ENCODE assay signal across 12 cellular contexts in genomic region chr5:88555658-88556057, GRCh38.
DNase-seq lines count a peak whose midpoint lies in the region; ATAC-seq, FAIRE-seq and TF ChIP-seq lines count a peak whose summit lies in the region.
"Had no signal": no experiment of that assay in that cellular context is flagged by ENCODE, and none has a peak within 500 bp of the region (broad histone marks: within the 10 kb centered on the region; RNA-seq: fewer than 3 reads in every experiment).

No MANE protein-coding gene starts in this region.

- H3K36me3 Mint-ChIP-seq in activated naive CD4-positive, alpha-beta T cell treated with anti-CD3 and anti-CD28 coated beads, Interleukin-2, amount 50 U/mL, for 72 hours: no peaks in the 10 kb centered on the region

- no peaks in the 10 kb centered on the region for H3K79me2 ChIP-seq in H1 (ENCODE audit: control insufficient read depth in 1 of 2, insufficient read depth in 2 of 2, low read length in 2 of 2)

- H2BK5ac ChIP-seq in H1 (ENCODE audit: low read depth, low read length): no peak overlapping the region

- H4K91ac ChIP-seq in H1 (replicated peaks; ENCODE audit: insufficient read length, low read length): no peak overlapping the region

- no peak overlapping the region for H2AK5ac ChIP-seq in H1 (ENCODE audit: low read depth, low read length)

- no peak overlapping the region for H3K18ac ChIP-seq in H1 (ENCODE audit: extremely low read depth, low read length)

- H2BK12ac ChIP-seq in H1 (ENCODE audit: low read depth, low read length): no peak overlapping the region

- no peak overlapping the region for H3K23ac ChIP-seq in H1 (ENCODE audit: insufficient read length)

- peak; percentile 2 for DNase-seq in activated CD4-positive, alpha-beta T cell treated with anti-CD3 and anti-CD28 coated beads for 48 hours
- no peak for DNase-seq in activated CD4-positive, alpha-beta T cell treated with anti-CD3 and anti-CD28 coated beads for 1 hour
- DNase-seq in NCI-H526 treated with DMSO at 0.1 percent for 48 hours (lab: John Stamatoyannopoulos, UW) (peak; percentile 88), H1 (ENCODE audit: low read depth in 1 of 2, low spot score in 2 of 2) (peak in 1 of 2 experiments; percentile 44), substantia nigra (lab: John Stamatoyannopoulos, UW) (peak in 25 of 49 donors; percentile 0 to 71 (median 15)), HuH-7 (ENCODE audit: low spot score) (no peak), stomach (no peak)
- no peak for DNase-seq in activated naive CD4-positive, alpha-beta T cell treated with anti-CD3 and anti-CD28 coated beads, Interleukin-2, amount 50 U/mL, for 72 hours (ENCODE audit: low spot score in 2 of 2)
- DNase-seq: foreskin melanocyte, lower lobe of right lung had no signal

- no peaks in the 10 kb centered on the region for H3K9me3 Mint-ChIP-seq in activated naive CD4-positive, alpha-beta T cell treated with anti-CD3 and anti-CD28 coated beads, Interleukin-2, amount 50 U/mL, for 72 hours

- no peak for TF ChIP-seq CTCF in H1 (IDR thresholded peaks at IDR 0.05; ENCODE audit: control extremely low read depth in 1 of 3, insufficient read depth in 1 of 3, low read depth in 1 of 3, low read length in 3 of 3)
- TF ChIP-seq CTCF in stomach (IDR thresholded peaks at IDR 0.05): no peak

- POLR2A ChIA-PET in H1 (lab: Charles Lee; ENCODE audit: partially characterized antibody): no interaction called here

- H3K27ac Mint-ChIP-seq in activated naive CD4-positive, alpha-beta T cell treated with anti-CD3 and anti-CD28 coated beads, Interleukin-2, amount 50 U/mL, for 72 hours: no peak overlapping the region

- H3K9ac ChIP-seq in H1 (replicated peaks in 1 of 4; ENCODE audit: extremely low read depth in 1 of 4, low read depth in 3 of 4, low read length in 3 of 4): no peak overlapping the region

- no peak overlapping the region for H2BK15ac ChIP-seq in H1 (ENCODE audit: low read length)

- 0 out of 4 replicates have a peak overlapping the region, but pooled peaks of 1 of the 2 experiments have one; percentile 9 for H3K4me2 ChIP-seq in H1 (ENCODE audit: insufficient read depth in 1 of 2, low read depth in 2 of 2, low read length in 2 of 2)

- H3K56ac ChIP-seq in H1 (replicated peaks; ENCODE audit: insufficient read length, low read depth, low read length): no peak overlapping the region

- FAIRE-seq in H1 (lab: Jason Lieb, UNC): peak; percentile 42

- H4K5ac ChIP-seq in H1 (ENCODE audit: insufficient read length, low read depth, low read length): no peak overlapping the region

- ATAC-seq in activated naive CD4-positive, alpha-beta T cell treated with anti-CD3 and anti-CD28 coated beads, Interleukin-2, amount 50 U/mL, for 72 hours: no peak
- ATAC-seq: lower lobe of right lung had no signal

- no peak overlapping the region for H3K4ac ChIP-seq in H1 (replicated peaks; ENCODE audit: insufficient read length, low read depth, low read length)

- intact Hi-C loops in stomach (cut with DNase I; ENCODE audit: low total_unique reads): no loop called here

- H3K79me1 ChIP-seq in H1 (ENCODE audit: low read depth, low read length): no peaks in the 10 kb centered on the region

- H2BK120ac ChIP-seq in H1 (replicated peaks; ENCODE audit: low read depth, low read length): no peak overlapping the region

- TF ChIP-seq RAD21 in H1 (IDR thresholded peaks at IDR 0.05 in 1 of 2, conservative IDR thresholded peaks at IDR 0.05 in 1 of 2; ENCODE audit: low read depth in 2 of 2, low read length in 2 of 2): peak in 1 of 2 experiments; percentile 12; a peak in 1 of 4 replicates

- H3K27me3 ChIP-seq in H1 (replicated peaks in 1 of 4; ENCODE audit: control insufficient read depth in 3 of 4, extremely low read depth in 1 of 4, insufficient read depth in 3 of 4, low read length in 3 of 4): no peaks in the 10 kb centered on the region
- H3K27me3 ChIP-seq in stomach: no peaks in the 10 kb centered on the region
- H3K27me3 ChIP-seq: dorsolateral prefrontal cortex had no signal

- no peak overlapping the region for H3K14ac ChIP-seq in H1 (ENCODE audit: insufficient read length)

- no peaks in the 10 kb centered on the region for H4K20me1 ChIP-seq in H1 (replicated peaks in 1 of 2; ENCODE audit: control insufficient read depth in 1 of 2, insufficient read depth in 2 of 2, low read length in 2 of 2)

- H3K27ac ChIP-seq in H1 (ENCODE audit: low read depth, low read length): no peak overlapping the region
- no peak overlapping the region for H3K27ac ChIP-seq in substantia nigra (ENCODE audit: low read depth, low read length, poor library complexity, severe bottlenecking)
- no peak overlapping the region for H3K27ac ChIP-seq in stomach
- H3K27ac ChIP-seq: lower lobe of right lung, thoracic aorta had no signal

- no peak overlapping the region for H2AFZ ChIP-seq in H1 (ENCODE audit: low read length)

- no peaks in the 10 kb centered on the region for H3K23me2 ChIP-seq in H1 (ENCODE audit: low read depth, low read length)

- H3K4me3 ChIP-seq in H1 (ENCODE audit: extremely low read depth in 1 of 4, insufficient read depth in 2 of 4, low read depth in 3 of 4, low read length in 4 of 4): no peak overlapping the region
- no peak overlapping the region for H3K4me3 ChIP-seq in stomach
- H3K4me3 ChIP-seq: lower lobe of right lung, thoracic aorta had no signal

- H4K8ac ChIP-seq in H1 (ENCODE audit: extremely low read depth, insufficient read depth, low read length): no peak overlapping the region

- TF ChIP-seq EP300 in H1 (IDR thresholded peaks at IDR 0.05; ENCODE audit: borderline replicate concordance in 1 of 2, low read depth in 2 of 2, low read length in 2 of 2) (no peak), stomach (IDR thresholded peaks at IDR 0.05) (no peak)

- H3K36me3 ChIP-seq in H1 (ENCODE audit: control insufficient read depth in 2 of 4, insufficient read depth in 4 of 4, low read length in 3 of 4): no peaks in the 10 kb centered on the region
- H3K36me3 ChIP-seq in stomach: no peaks in the 10 kb centered on the region
- H3K36me3 ChIP-seq: lower lobe of right lung, thoracic aorta had no signal

- 40% methylated on average over 5 of the region's 5 CpGs; no CpG with 5 or more reads in 1 of the 2 experiments for WGBS in H1 (ENCODE audit: extremely low coverage in 1 of 2, insufficient coverage in 1 of 2, insufficient read length in 1 of 2, insufficient replicate concordance in 2 of 2, low coverage in 1 of 2, low lambda C conversion rate in 2 of 2, missing lambda C conversion rate in 1 of 2), 2 experiments
- 20 to 26% (median 24%) methylated on average over 5 of the region's 5 CpGs for WGBS in stomach, 5 donors

- H3K9me3 ChIP-seq in H1 (ENCODE audit: insufficient read depth in 2 of 2, low read depth in 1 of 2, low read length in 1 of 2) (no peaks in the 10 kb centered on the region), stomach (no peaks in the 10 kb centered on the region)
- H3K9me3 ChIP-seq: lower lobe of right lung, thoracic aorta had no signal

- no peak for TF ChIP-seq POLR2A in H1 (IDR thresholded peaks at IDR 0.05; ENCODE audit: control extremely low read depth in 1 of 2, low read depth in 2 of 2, low read length in 2 of 2)
- TF ChIP-seq POLR2A in stomach (IDR thresholded peaks at IDR 0.05): no peak

- CTCF ChIA-PET in H1 (lab: Charles Lee; ENCODE audit: partially characterized antibody): no interaction called here

- no peak overlapping the region for H2BK20ac ChIP-seq in H1 (ENCODE audit: low read length)

- H3K4me1 ChIP-seq in H1 (replicated peaks in 1 of 4; ENCODE audit: control insufficient read depth in 3 of 4, insufficient read depth in 4 of 4, low read length in 3 of 4) (peaks cover 0 to 2% (median 0%) of the 10 kb centered on the region in 4 experiments; a peak in 2 of 7 replicates), stomach (no peaks in the 10 kb centered on the region)
- H3K4me1 ChIP-seq: lower lobe of right lung had no signal

TF ChIP-seq in H1, 55 proteins besides CTCF, POLR2A, EP300 and RAD21:
- TF ChIP-seq CEBPB (IDR thresholded peaks at IDR 0.05; ENCODE audit: low read depth, low read length): no peak
- TF ChIP-seq YY1 (IDR thresholded peaks at IDR 0.05; ENCODE audit: low read depth, low read length): no peak
- TF ChIP-seq TAF7 (optimal IDR thresholded peaks at IDR 0.05; ENCODE audit: borderline replicate concordance, low read depth, low read length): peak; percentile 15
- TF ChIP-seq CTBP2 (IDR thresholded peaks at IDR 0.05; ENCODE audit: borderline replicate concordance, insufficient read depth, insufficient read length, low read length): no peak
- no peak for TF ChIP-seq EZH2 (IDR thresholded peaks at IDR 0.05; ENCODE audit: low read depth, low read length, severe bottlenecking)
- TF ChIP-seq SRF (IDR thresholded peaks at IDR 0.05; ENCODE audit: low read depth, low read length): no peak

Comparison
In these comparisons a context has a peak if more than half of its experiments do, and no peak if none do; other contexts are left out.
1. DNase-seq: peak in activated CD4-positive, alpha-beta T cell treated with anti-CD3 and anti-CD28 coated beads for 48 hours (single experiment), NCI-H526 treated with DMSO at 0.1 percent for 48 hours (single experiment) and substantia nigra (25 of 49); none in activated CD4-positive, alpha-beta T cell treated with anti-CD3 and anti-CD28 coated beads for 1 hour (single experiment), HuH-7 (single experiment), stomach (single experiment) and activated naive CD4-positive, alpha-beta T cell treated with anti-CD3 and anti-CD28 coated beads, Interleukin-2, amount 50 U/mL, for 72 hours (0 of 2).